ENCODE assay signal across 16 cellular contexts in genomic region chr13:76292726-76293125, GRCh38.
"Had no signal": no experiment of that assay in that cellular context is flagged by ENCODE, and none has a peak within 500 bp of the region (broad histone marks: within the 10 kb centered on the region; RNA-seq: fewer than 3 reads in every experiment).

No MANE protein-coding gene starts in this region.

- H3K4me3 ChIP-seq: gastroesophageal sphincter, heart left ventricle, left lung, mucosa of descending colon, right lobe of liver, thoracic aorta, upper lobe of left lung had no signal

- H3K4me1 ChIP-seq: gastroesophageal sphincter, left lung, parathyroid adenoma, right lobe of liver, upper lobe of left lung had no signal

- DNase-seq: activated CD4-positive, alpha-beta T cell treated with anti-CD3 and anti-CD28 coated beads, Interleukin-2, amount 50 U/mL, for 4 hours; activated gamma-delta T cell treated with Interleukin-2 at 50 U/mL for 16 hours; cerebellar nuclear complex; effector memory CD4-positive, alpha-beta T cell; heart left ventricle; left lung; mucosa of descending colon; naive thymus-derived CD8-positive, alpha-beta T cell; right lobe of liver; stimulated activated naive B cell treated with anti-CD40 and anti-IgM and Interleukin-4, amounts not matched to agents 10 μg/mL and 1 μg/mL and 100 μg/mL, for 72 hours; upper lobe of left lung had no signal

- H3K27ac ChIP-seq: gastroesophageal sphincter, parathyroid adenoma, right lobe of liver, upper lobe of left lung had no signal

- FAIRE-seq: TTC549 had no signal

- H3K9ac ChIP-seq: parathyroid adenoma had no signal

- ATAC-seq: activated naive CD4-positive, alpha-beta T cell treated with anti-CD3 and anti-CD28 coated beads, Interleukin-2, amount 50 U/mL, for 72 hours; gastroesophageal sphincter; mucosa of descending colon; naive thymus-derived CD8-positive, alpha-beta T cell; right lobe of liver; stimulated activated naive B cell treated with anti-CD40 and anti-IgM and Interleukin-4, amounts not matched to agents 10 μg/mL and 1 μg/mL and 100 μg/mL, for 72 hours had no signal

- H3K27me3 ChIP-seq: gastroesophageal sphincter, heart left ventricle, left lung, right lobe of liver, upper lobe of left lung had no signal

- H3K79me2 ChIP-seq: parathyroid adenoma had no signal

- H3K36me3 ChIP-seq: gastroesophageal sphincter, heart left ventricle, left lung, right lobe of liver, thoracic aorta, upper lobe of left lung had no signal

- H3K9me3 ChIP-seq: gastroesophageal sphincter, heart left ventricle, left lung, mucosa of descending colon, right lobe of liver, thoracic aorta, upper lobe of left lung had no signal

- H2AFZ ChIP-seq: parathyroid adenoma had no signal
